20 cellular contexts compared by ENCODE assay signal in genomic region chr4:15793506-15794363, GRCh38. TPM values are rescaled to one million over a fixed set of nuclear protein-coding genes. Genes with fewer than 3 reads are reported as not detected.
DNase-seq lines count a peak whose midpoint lies in the region; ATAC-seq and TF ChIP-seq lines count a peak whose summit lies in the region.
"Had no signal": no experiment of that assay in that cellular context is flagged by ENCODE, and none has a peak within 500 bp of the region (broad histone marks: within the 10 kb centered on the region; RNA-seq: fewer than 3 reads in every experiment).

No MANE protein-coding gene starts in this region.

- peak; percentile 38 to 44 for ATAC-seq in left cardiac atrium
- no peak for ATAC-seq in HG03159 (IDR thresholded peaks at IDR 0.05; ENCODE audit: unreplicated experiment)

- H3K4me1 Mint-ChIP-seq in T-helper 1 cell treated with Interleukin-12 subunit alpha and Interleukin-12 subunit beta and Interleukin-4 antibody, amounts not matched to agents 30 μg/mL and 1 μg/mL, for 36 hours (ENCODE audit: low read depth): peaks cover 35% of the 10 kb centered on the region
- peaks cover 14% of the 10 kb centered on the region for H3K4me1 Mint-ChIP-seq in CD14-positive monocyte
- H3K4me1 Mint-ChIP-seq: nephron progenitor cell had no signal

- H3K9me3 ChIP-seq in SU-DHL-6 (ENCODE audit: insufficient read depth, low read length): no peaks in the 10 kb centered on the region
- H3K9me3 ChIP-seq: testis had no signal

- peak overlapping the region; percentile 45 for H3K9ac ChIP-seq in SU-DHL-6 (ENCODE audit: low read length)

- peak overlapping the region; percentile 90 for H3K4me2 ChIP-seq in SU-DHL-6 (ENCODE audit: low read depth, low read length, poor library complexity, severe bottlenecking)
- H3K4me2 ChIP-seq: hepatocyte had no signal

- H3K27ac ChIP-seq in SU-DHL-6 (ENCODE audit: low read depth, low read length): peak overlapping the region; percentile 96
- H3K27ac ChIP-seq: 22Rv1, hepatocyte, testis had no signal

- peaks cover 51% of the 10 kb centered on the region for H3F3A ChIP-seq in SU-DHL-6 (ENCODE audit: insufficient read depth)

- peaks cover 4% of the 10 kb centered on the region for H3K36me3 ChIP-seq in SU-DHL-6 (ENCODE audit: low read length)

- no peaks in the 10 kb centered on the region for H3K27me3 Mint-ChIP-seq in T-helper 1 cell treated with Interleukin-12 subunit alpha and Interleukin-12 subunit beta and Interleukin-4 antibody, amounts not matched to agents 30 μg/mL and 1 μg/mL, for 36 hours (ENCODE audit: low read depth)
- H3K27me3 Mint-ChIP-seq in CD14-positive monocyte (ENCODE audit: low read depth in 3 of 3): peaks cover 0 to 4% (median 0%) of the 10 kb centered on the region in 3 donors

- peak overlapping the region; percentile 19 for H3K27ac Mint-ChIP-seq in T-helper 1 cell treated with Interleukin-12 subunit alpha and Interleukin-12 subunit beta and Interleukin-4 antibody, amounts not matched to agents 30 μg/mL and 1 μg/mL, for 36 hours
- peak overlapping the region in 2 of 7 donors; percentile 35 to 58 for H3K27ac Mint-ChIP-seq in CD14-positive monocyte
- H3K27ac Mint-ChIP-seq: nephron progenitor cell had no signal

- intact Hi-C loops in left cardiac atrium (cut with DNase I) (no loop called here), CD14-positive monocyte (cut with micrococcal nuclease) (no loop called here)

- H3K4me3 Mint-ChIP-seq in T-helper 1 cell treated with Interleukin-12 subunit alpha and Interleukin-12 subunit beta and Interleukin-4 antibody, amounts not matched to agents 30 μg/mL and 1 μg/mL, for 36 hours: no peak overlapping the region
- no peak overlapping the region for H3K4me3 Mint-ChIP-seq in CD14-positive monocyte
- H3K4me3 Mint-ChIP-seq: nephron progenitor cell had no signal

- H3K79me2 ChIP-seq in SU-DHL-6 (ENCODE audit: insufficient read depth, low read length): peaks cover 75% of the 10 kb centered on the region
- H3K79me2 ChIP-seq: hepatocyte had no signal

- H4K20me1 ChIP-seq in SU-DHL-6 (ENCODE audit: low read depth, low read length): no peaks in the 10 kb centered on the region

- H3K4me3 ChIP-seq in SU-DHL-6 (ENCODE audit: insufficient read depth, low read length, poor library complexity, severe bottlenecking): no peak overlapping the region
- H3K4me3 ChIP-seq: hepatocyte, testis had no signal

- no peak for TF ChIP-seq CTCF in SU-DHL-6 (IDR thresholded peaks at IDR 0.05; ENCODE audit: insufficient read depth, low read length, poor library complexity, severe bottlenecking)
- TF ChIP-seq CTCF in CD14-positive monocyte (IDR thresholded peaks at IDR 0.05): no peak

- H3K27me3 ChIP-seq in SU-DHL-6 (ENCODE audit: low read length): no peaks in the 10 kb centered on the region
- H3K27me3 ChIP-seq: hepatocyte, testis had no signal

- no peak overlapping the region for H2AFZ ChIP-seq in SU-DHL-6 (ENCODE audit: low read depth, low read length, severe bottlenecking)
- H2AFZ ChIP-seq: hepatocyte had no signal

- DNase-seq in T-helper 1 cell: no peak
- peak; percentile 78 for DNase-seq in DMS 273 (lab: John Stamatoyannopoulos, UW; ENCODE audit: unreplicated experiment)
- no peak for DNase-seq in left cardiac atrium
- DNase-seq in NAMALWA (ENCODE audit: low spot score): no peak
- DNase-seq in CD14-positive monocyte (ENCODE audit: low spot score): no peak
- DNase-seq: activated CD4-positive, alpha-beta T cell treated with anti-CD3 and anti-CD28 coated beads, Interleukin-2, amount 50 U/mL, for 1 hour; cerebellar nuclear complex; kidney; mesenchymal stem cell; MV-4-11; NCI-H2029 treated with DMSO at 0.1 percent for 48 hours; NCI-H510A treated with DMSO at 0.1 percent for 48 hours; nephron progenitor cell; stimulated activated CD8-positive, alpha-beta memory T cell treated with anti-CD3 and anti-CD28 coated beads, Interleukin-4, amount 100 ng/mL, for 48 hours; testis had no signal

- H3K9me2 ChIP-seq in SU-DHL-6 (replicated peaks; ENCODE audit: insufficient read depth, low read length): no peaks in the 10 kb centered on the region

- no peaks in the 10 kb centered on the region for H3K9me3 Mint-ChIP-seq in T-helper 1 cell treated with Interleukin-12 subunit alpha and Interleukin-12 subunit beta and Interleukin-4 antibody, amounts not matched to agents 30 μg/mL and 1 μg/mL, for 36 hours
- peaks cover 0 to 3% (median 2%) of the 10 kb centered on the region in 7 donors for H3K9me3 Mint-ChIP-seq in CD14-positive monocyte

- peaks cover 32% of the 10 kb centered on the region for H3K36me3 Mint-ChIP-seq in T-helper 1 cell treated with Interleukin-12 subunit alpha and Interleukin-12 subunit beta and Interleukin-4 antibody, amounts not matched to agents 30 μg/mL and 1 μg/mL, for 36 hours (ENCODE audit: low read depth)
- peaks cover 12 to 20% of the 10 kb centered on the region in 2 donors for H3K36me3 Mint-ChIP-seq in CD14-positive monocyte

RNA-seq across cellular contexts. Expression of gene CD38, which starts 15.6 kb away (rescaled TPM):
- total RNA-seq in left cardiac atrium: 1 to 10 TPM; 5.7 to 6.9 TPM
- 1 to 10 TPM; 2.3 to 3.0 TPM for polyA plus RNA-seq in CD14-positive monocyte
